In the genomic region with DNA sequence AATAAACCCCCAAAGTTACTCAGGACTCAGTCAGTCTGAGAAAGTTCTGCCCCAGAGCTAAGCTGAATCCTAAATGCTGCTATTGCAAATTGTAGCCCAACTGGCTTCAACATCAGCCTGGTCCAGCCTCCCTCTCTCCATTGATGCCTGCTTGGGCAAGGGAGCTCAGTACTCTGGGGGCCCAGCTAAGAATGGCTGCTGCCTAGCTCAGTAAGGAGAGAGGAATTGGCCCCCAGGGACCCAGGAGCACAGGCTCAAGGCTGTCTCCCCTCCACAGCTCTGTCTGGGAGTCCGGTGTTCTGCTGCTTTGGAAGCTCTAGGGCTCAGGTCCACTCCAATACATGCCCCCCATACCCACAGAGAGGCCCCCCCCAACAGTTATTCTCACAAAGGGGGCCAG, we compare ENCODE assay signal across 2 cellular contexts.
TF ChIP-seq lines count a peak whose summit lies in the region.

No MANE protein-coding gene starts in this region.

TF ChIP-seq in SK-N-SH, 30 proteins besides CTCF, POLR2A, EP300 and RAD21:
- TF ChIP-seq, protein P1, sequence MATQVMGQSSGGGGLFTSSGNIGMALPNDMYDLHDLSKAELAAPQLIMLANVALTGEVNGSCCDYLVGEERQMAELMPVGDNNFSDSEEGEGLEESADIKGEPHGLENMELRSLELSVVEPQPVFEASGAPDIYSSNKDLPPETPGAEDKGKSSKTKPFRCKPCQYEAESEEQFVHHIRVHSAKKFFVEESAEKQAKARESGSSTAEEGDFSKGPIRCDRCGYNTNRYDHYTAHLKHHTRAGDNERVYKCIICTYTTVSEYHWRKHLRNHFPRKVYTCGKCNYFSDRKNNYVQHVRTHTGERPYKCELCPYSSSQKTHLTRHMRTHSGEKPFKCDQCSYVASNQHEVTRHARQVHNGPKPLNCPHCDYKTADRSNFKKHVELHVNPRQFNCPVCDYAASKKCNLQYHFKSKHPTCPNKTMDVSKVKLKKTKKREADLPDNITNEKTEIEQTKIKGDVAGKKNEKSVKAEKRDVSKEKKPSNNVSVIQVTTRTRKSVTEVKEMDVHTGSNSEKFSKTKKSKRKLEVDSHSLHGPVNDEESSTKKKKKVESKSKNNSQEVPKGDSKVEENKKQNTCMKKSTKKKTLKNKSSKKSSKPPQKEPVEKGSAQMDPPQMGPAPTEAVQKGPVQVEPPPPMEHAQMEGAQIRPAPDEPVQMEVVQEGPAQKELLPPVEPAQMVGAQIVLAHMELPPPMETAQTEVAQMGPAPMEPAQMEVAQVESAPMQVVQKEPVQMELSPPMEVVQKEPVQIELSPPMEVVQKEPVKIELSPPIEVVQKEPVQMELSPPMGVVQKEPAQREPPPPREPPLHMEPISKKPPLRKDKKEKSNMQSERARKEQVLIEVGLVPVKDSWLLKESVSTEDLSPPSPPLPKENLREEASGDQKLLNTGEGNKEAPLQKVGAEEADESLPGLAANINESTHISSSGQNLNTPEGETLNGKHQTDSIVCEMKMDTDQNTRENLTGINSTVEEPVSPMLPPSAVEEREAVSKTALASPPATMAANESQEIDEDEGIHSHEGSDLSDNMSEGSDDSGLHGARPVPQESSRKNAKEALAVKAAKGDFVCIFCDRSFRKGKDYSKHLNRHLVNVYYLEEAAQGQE (IDR thresholded peaks at IDR 0.05; ENCODE audit: low read depth, low read length), result no peak
- TF ChIP-seq YY1 (IDR thresholded peaks at IDR 0.05; ENCODE audit: low read depth) (no peak), MEF2A (IDR thresholded peaks at IDR 0.05; ENCODE audit: borderline replicate concordance, low read depth) (no peak), RXRA (IDR thresholded peaks at IDR 0.05; ENCODE audit: borderline replicate concordance, low read depth) (no peak), RFX5 (IDR thresholded peaks at IDR 0.05; ENCODE audit: low read length) (no peak), CHD2 (IDR thresholded peaks at IDR 0.05; ENCODE audit: low read length, partially characterized antibody) (no peak), JUND (IDR thresholded peaks at IDR 0.05) (no peak), EZH2phosphoT487 (IDR thresholded peaks at IDR 0.05; ENCODE audit: borderline replicate concordance, low read depth) (no peak), FOXM1 (IDR thresholded peaks at IDR 0.05; ENCODE audit: low read depth) (no peak), NFIC (IDR thresholded peaks at IDR 0.05; ENCODE audit: borderline replicate concordance) (no peak), FOXJ3 (CRISPR knock-in tag; IDR thresholded peaks at IDR 0.05) (no peak), SMC3 (IDR thresholded peaks at IDR 0.05; ENCODE audit: low read depth, low read length) (no peak), FOSL2 (IDR thresholded peaks at IDR 0.05; ENCODE audit: borderline replicate concordance, low read depth) (no peak), SIN3A (IDR thresholded peaks at IDR 0.05; ENCODE audit: borderline replicate concordance, low read depth, low read length) (no peak), GABPA (IDR thresholded peaks at IDR 0.05; ENCODE audit: low read depth) (no peak), MXI1 (IDR thresholded peaks at IDR 0.05; ENCODE audit: low read depth, low read length) (no peak), GATA2 (CRISPR knock-in tag; IDR thresholded peaks at IDR 0.05) (no peak)
- TF ChIP-seq, protein P2, sequence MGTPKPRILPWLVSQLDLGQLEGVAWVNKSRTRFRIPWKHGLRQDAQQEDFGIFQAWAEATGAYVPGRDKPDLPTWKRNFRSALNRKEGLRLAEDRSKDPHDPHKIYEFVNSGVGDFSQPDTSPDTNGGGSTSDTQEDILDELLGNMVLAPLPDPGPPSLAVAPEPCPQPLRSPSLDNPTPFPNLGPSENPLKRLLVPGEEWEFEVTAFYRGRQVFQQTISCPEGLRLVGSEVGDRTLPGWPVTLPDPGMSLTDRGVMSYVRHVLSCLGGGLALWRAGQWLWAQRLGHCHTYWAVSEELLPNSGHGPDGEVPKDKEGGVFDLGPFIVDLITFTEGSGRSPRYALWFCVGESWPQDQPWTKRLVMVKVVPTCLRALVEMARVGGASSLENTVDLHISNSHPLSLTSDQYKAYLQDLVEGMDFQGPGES (IDR thresholded peaks at IDR 0.05; ENCODE audit: low read depth, low read length), result no peak
- TF ChIP-seq, protein P3, sequence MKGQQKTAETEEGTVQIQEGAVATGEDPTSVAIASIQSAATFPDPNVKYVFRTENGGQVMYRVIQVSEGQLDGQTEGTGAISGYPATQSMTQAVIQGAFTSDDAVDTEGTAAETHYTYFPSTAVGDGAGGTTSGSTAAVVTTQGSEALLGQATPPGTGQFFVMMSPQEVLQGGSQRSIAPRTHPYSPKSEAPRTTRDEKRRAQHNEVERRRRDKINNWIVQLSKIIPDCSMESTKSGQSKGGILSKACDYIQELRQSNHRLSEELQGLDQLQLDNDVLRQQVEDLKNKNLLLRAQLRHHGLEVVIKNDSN (IDR thresholded peaks at IDR 0.05; ENCODE audit: borderline replicate concordance, low read depth), result no peak
- TF ChIP-seq, protein P4, sequence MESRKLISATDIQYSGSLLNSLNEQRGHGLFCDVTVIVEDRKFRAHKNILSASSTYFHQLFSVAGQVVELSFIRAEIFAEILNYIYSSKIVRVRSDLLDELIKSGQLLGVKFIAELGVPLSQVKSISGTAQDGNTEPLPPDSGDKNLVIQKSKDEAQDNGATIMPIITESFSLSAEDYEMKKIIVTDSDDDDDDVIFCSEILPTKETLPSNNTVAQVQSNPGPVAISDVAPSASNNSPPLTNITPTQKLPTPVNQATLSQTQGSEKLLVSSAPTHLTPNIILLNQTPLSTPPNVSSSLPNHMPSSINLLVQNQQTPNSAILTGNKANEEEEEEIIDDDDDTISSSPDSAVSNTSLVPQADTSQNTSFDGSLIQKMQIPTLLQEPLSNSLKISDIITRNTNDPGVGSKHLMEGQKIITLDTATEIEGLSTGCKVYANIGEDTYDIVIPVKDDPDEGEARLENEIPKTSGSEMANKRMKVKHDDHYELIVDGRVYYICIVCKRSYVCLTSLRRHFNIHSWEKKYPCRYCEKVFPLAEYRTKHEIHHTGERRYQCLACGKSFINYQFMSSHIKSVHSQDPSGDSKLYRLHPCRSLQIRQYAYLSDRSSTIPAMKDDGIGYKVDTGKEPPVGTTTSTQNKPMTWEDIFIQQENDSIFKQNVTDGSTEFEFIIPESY (IDR thresholded peaks at IDR 0.05; ENCODE audit: borderline replicate concordance, low read depth), result no peak

TF ChIP-seq in SK-N-SH treated with all-trans-retinoic acid at 6 μM for 48 hours, 23 proteins besides CTCF, POLR2A, EP300 and RAD21:
- no peak for TF ChIP-seq SNAI2 (CRISPR knock-in tag; IDR thresholded peaks at IDR 0.05)
- TF ChIP-seq ZNF70 (CRISPR knock-in tag; IDR thresholded peaks at IDR 0.05), result no peak
- no peak for TF ChIP-seq TCF4 (CRISPR knock-in tag; IDR thresholded peaks at IDR 0.05; ENCODE audit: borderline replicate concordance)
- TF ChIP-seq ZFP3 (CRISPR knock-in tag; IDR thresholded peaks at IDR 0.05), result no peak
- TF ChIP-seq RARB (CRISPR knock-in tag; IDR thresholded peaks at IDR 0.05), result no peak
- TF ChIP-seq ISL1 (CRISPR knock-in tag; IDR thresholded peaks at IDR 0.05), result no peak
- TF ChIP-seq OSR1 (CRISPR knock-in tag; IDR thresholded peaks at IDR 0.05), result no peak
- TF ChIP-seq, protein P5, sequence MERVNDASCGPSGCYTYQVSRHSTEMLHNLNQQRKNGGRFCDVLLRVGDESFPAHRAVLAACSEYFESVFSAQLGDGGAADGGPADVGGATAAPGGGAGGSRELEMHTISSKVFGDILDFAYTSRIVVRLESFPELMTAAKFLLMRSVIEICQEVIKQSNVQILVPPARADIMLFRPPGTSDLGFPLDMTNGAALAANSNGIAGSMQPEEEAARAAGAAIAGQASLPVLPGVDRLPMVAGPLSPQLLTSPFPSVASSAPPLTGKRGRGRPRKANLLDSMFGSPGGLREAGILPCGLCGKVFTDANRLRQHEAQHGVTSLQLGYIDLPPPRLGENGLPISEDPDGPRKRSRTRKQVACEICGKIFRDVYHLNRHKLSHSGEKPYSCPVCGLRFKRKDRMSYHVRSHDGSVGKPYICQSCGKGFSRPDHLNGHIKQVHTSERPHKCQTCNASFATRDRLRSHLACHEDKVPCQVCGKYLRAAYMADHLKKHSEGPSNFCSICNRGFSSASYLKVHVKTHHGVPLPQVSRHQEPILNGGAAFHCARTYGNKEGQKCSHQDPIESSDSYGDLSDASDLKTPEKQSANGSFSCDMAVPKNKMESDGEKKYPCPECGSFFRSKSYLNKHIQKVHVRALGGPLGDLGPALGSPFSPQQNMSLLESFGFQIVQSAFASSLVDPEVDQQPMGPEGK (CRISPR knock-in tag; IDR thresholded peaks at IDR 0.05; ENCODE audit: borderline replicate concordance), result no peak
- TF ChIP-seq, protein P6, sequence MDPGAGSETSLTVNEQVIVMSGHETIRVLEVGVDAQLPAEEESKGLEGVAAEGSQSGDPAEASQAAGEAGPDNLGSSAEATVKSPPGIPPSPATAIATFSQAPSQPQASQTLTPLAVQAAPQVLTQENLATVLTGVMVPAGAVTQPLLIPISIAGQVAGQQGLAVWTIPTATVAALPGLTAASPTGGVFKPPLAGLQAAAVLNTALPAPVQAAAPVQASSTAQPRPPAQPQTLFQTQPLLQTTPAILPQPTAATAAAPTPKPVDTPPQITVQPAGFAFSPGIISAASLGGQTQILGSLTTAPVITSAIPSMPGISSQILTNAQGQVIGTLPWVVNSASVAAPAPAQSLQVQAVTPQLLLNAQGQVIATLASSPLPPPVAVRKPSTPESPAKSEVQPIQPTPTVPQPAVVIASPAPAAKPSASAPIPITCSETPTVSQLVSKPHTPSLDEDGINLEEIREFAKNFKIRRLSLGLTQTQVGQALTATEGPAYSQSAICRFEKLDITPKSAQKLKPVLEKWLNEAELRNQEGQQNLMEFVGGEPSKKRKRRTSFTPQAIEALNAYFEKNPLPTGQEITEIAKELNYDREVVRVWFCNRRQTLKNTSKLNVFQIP (CRISPR knock-in tag; IDR thresholded peaks at IDR 0.05; ENCODE audit: borderline replicate concordance, low read depth), result no peak
